ENCODE assay signal across 16 cellular contexts in genomic region chr20:49140411-49140810, GRCh38. TPM values are rescaled to one million over a fixed set of nuclear protein-coding genes. Genes with fewer than 3 reads are reported as not detected.
A peak's percentile ranks its signal among the peaks of the same experiment; 100 is the strongest.
DNase-seq lines count a peak whose midpoint lies in the region; ATAC-seq and TF ChIP-seq lines count a peak whose summit lies in the region.
"Had no signal": no experiment of that assay in that cellular context is flagged by ENCODE, and none has a peak within 500 bp of the region (broad histone marks: within the 10 kb centered on the region; RNA-seq: fewer than 3 reads in every experiment).

No MANE protein-coding gene starts in this region.

- H2AFZ ChIP-seq in MM.1S (ENCODE audit: low read length), result no peak overlapping the region

- intact Hi-C loops in naive thymus-derived CD4-positive, alpha-beta T cell (cut with micrococcal nuclease), result no loop called here

- H3K9me3 ChIP-seq in MM.1S (replicated peaks; ENCODE audit: insufficient read depth, low read length), result no peaks in the 10 kb centered on the region
- H3K9me3 ChIP-seq in adipocyte (ENCODE audit: control insufficient read depth, low read length), result no peaks in the 10 kb centered on the region
- no peaks in the 10 kb centered on the region for H3K9me3 ChIP-seq in naive thymus-derived CD4-positive, alpha-beta T cell (ENCODE audit: control insufficient read depth in 2 of 3, low read length in 3 of 3)
- H3K9me3 ChIP-seq: BLaER1 treated with 17β-estradiol and CSF1 and Interleukin-3, amounts not matched to agents 10 nM and 100 nM; Caco-2; SJSA1 had no signal

- H3K4me1 Mint-ChIP-seq in activated CD8-positive, alpha-beta memory T cell treated with anti-CD3 and anti-CD28 coated beads, Interleukin-2, amount 10 ng/mL, durations not matched to agents 7 days and 5 days, result peaks cover 17% of the 10 kb centered on the region
- peaks cover 7 to 28% (median 20%) of the 10 kb centered on the region in 7 donors for H3K4me1 Mint-ChIP-seq in naive thymus-derived CD4-positive, alpha-beta T cell

- no peaks in the 10 kb centered on the region for H3K9me2 ChIP-seq in MM.1S (replicated peaks; ENCODE audit: insufficient read depth, low read length)

- POLR2A ChIA-PET in naive thymus-derived CD4-positive, alpha-beta T cell (lab: Charles Lee), result no interaction called here

- H3K9ac ChIP-seq in MM.1S (ENCODE audit: low read length), result no peak overlapping the region
- H3K9ac ChIP-seq in adipocyte (ENCODE audit: low read length), result no peak overlapping the region
- H3K9ac ChIP-seq: BLaER1 treated with 17β-estradiol and CSF1 and Interleukin-3, amounts not matched to agents 10 nM and 100 nM had no signal

- H3K36me3 ChIP-seq in MM.1S (replicated peaks; ENCODE audit: insufficient read depth, low read length) (no peaks in the 10 kb centered on the region), adipocyte (ENCODE audit: control insufficient read depth, insufficient read depth, low read length, severe bottlenecking) (peaks cover 27% of the 10 kb centered on the region)
- H3K36me3 ChIP-seq in naive thymus-derived CD4-positive, alpha-beta T cell (ENCODE audit: control insufficient read depth in 2 of 3, insufficient read depth in 3 of 3, low read length in 3 of 3), result peaks cover 0 to 32% (median 0%) of the 10 kb centered on the region in 3 experiments

- H3K36me3 Mint-ChIP-seq in activated CD8-positive, alpha-beta memory T cell treated with anti-CD3 and anti-CD28 coated beads, Interleukin-2, amount 10 ng/mL, durations not matched to agents 7 days and 5 days, result peaks cover 25% of the 10 kb centered on the region
- peaks cover 0 to 22% (median 7%) of the 10 kb centered on the region in 5 donors for H3K36me3 Mint-ChIP-seq in naive thymus-derived CD4-positive, alpha-beta T cell

- H3K27me3 ChIP-seq in MM.1S (replicated peaks; ENCODE audit: insufficient read depth, low read length) (no peaks in the 10 kb centered on the region), adipocyte (replicated peaks; ENCODE audit: control insufficient read depth, insufficient read depth, low read length) (no peaks in the 10 kb centered on the region)
- no peaks in the 10 kb centered on the region for H3K27me3 ChIP-seq in naive thymus-derived CD4-positive, alpha-beta T cell (ENCODE audit: control insufficient read depth in 2 of 2, insufficient read depth in 2 of 2, low read length in 2 of 2)
- H3K27me3 ChIP-seq: BLaER1 treated with 17β-estradiol and CSF1 and Interleukin-3, amounts not matched to agents 10 nM and 100 nM; SJSA1 had no signal

- no peaks in the 10 kb centered on the region for H3K4me1 ChIP-seq in MM.1S (ENCODE audit: low read length)
- peaks cover 10% of the 10 kb centered on the region for H3K4me1 ChIP-seq in adipocyte (ENCODE audit: control insufficient read depth, insufficient read depth, low read length)
- H3K4me1 ChIP-seq in naive thymus-derived CD4-positive, alpha-beta T cell (ENCODE audit: control insufficient read depth in 2 of 2, insufficient read depth in 2 of 2, low read length in 2 of 2), result no peaks in the 10 kb centered on the region
- H3K4me1 ChIP-seq: BLaER1 treated with 17β-estradiol and CSF1 and Interleukin-3, amounts not matched to agents 10 nM and 100 nM; SJSA1 had no signal

- H3F3A ChIP-seq in MM.1S (ENCODE audit: insufficient read depth, low read length), result no peaks in the 10 kb centered on the region

- ATAC-seq in activated CD8-positive, alpha-beta memory T cell treated with anti-CD3 and anti-CD28 coated beads, Interleukin-2, amount 10 ng/mL, durations not matched to agents 7 days and 5 days, result peak; percentile 60
- ATAC-seq in naive thymus-derived CD4-positive, alpha-beta T cell, result no peak
- no peak for ATAC-seq in GM19397 (IDR thresholded peaks at IDR 0.05; ENCODE audit: unreplicated experiment)
- ATAC-seq: HCT116 had no signal

- H3K9me3 Mint-ChIP-seq in activated CD8-positive, alpha-beta memory T cell treated with anti-CD3 and anti-CD28 coated beads, Interleukin-2, amount 10 ng/mL, durations not matched to agents 7 days and 5 days (ENCODE audit: low read depth), result no peaks in the 10 kb centered on the region
- no peaks in the 10 kb centered on the region for H3K9me3 Mint-ChIP-seq in naive thymus-derived CD4-positive, alpha-beta T cell

- no peak overlapping the region for H3K27ac ChIP-seq in MM.1S (ENCODE audit: low read length)
- H3K27ac ChIP-seq in naive thymus-derived CD4-positive, alpha-beta T cell (ENCODE audit: low read depth, low read length), result peak overlapping the region; percentile 14
- H3K27ac ChIP-seq: BLaER1 treated with 17β-estradiol and CSF1 and Interleukin-3, amounts not matched to agents 10 nM and 100 nM; SJSA1 had no signal

- no peak overlapping the region for H3K4me3 Mint-ChIP-seq in activated CD8-positive, alpha-beta memory T cell treated with anti-CD3 and anti-CD28 coated beads, Interleukin-2, amount 10 ng/mL, durations not matched to agents 7 days and 5 days
- no peak overlapping the region for H3K4me3 Mint-ChIP-seq in naive thymus-derived CD4-positive, alpha-beta T cell

- no peak for TF ChIP-seq CTCF in MM.1S (IDR thresholded peaks at IDR 0.05; ENCODE audit: low read length)

- H3K4me2 ChIP-seq in MM.1S (ENCODE audit: low read depth, low read length), result peak overlapping the region; percentile 42
- H3K4me2 ChIP-seq: BLaER1 treated with 17β-estradiol and CSF1 and Interleukin-3, amounts not matched to agents 10 nM and 100 nM had no signal

- H4K20me1 ChIP-seq in MM.1S (ENCODE audit: insufficient read depth, low read length), result no peaks in the 10 kb centered on the region

- H3K27ac Mint-ChIP-seq in activated CD8-positive, alpha-beta memory T cell treated with anti-CD3 and anti-CD28 coated beads, Interleukin-2, amount 10 ng/mL, durations not matched to agents 7 days and 5 days, result peak overlapping the region; percentile 49
- H3K27ac Mint-ChIP-seq in naive thymus-derived CD4-positive, alpha-beta T cell, result peak overlapping the region in 7 of 9 donors; percentile 10 to 76 (median 53)

- CTCF ChIA-PET in activated CD8-positive, alpha-beta memory T cell treated with anti-CD3 and anti-CD28 coated beads, Interleukin-2, amount 10 ng/mL, durations not matched to agents 7 days and 5 days (lab: Charles Lee), result interaction anchor here (0.7 kb wide), 1 partner anchor 11 kb away, joined by 4 read pairs; no protein-coding TSS in a partner anchor
- CTCF ChIA-PET in naive thymus-derived CD4-positive, alpha-beta T cell (lab: Charles Lee), result interaction anchor here (0.6 to 0.7 kb wide), 3 partner anchors 8 to 76 kb away, joined by 3 read pairs; no protein-coding TSS in a partner anchor

- H3K4me3 ChIP-seq in MM.1S (ENCODE audit: low read length), result no peak overlapping the region
- H3K4me3 ChIP-seq in adipocyte (ENCODE audit: low read length), result peak overlapping the region; percentile 18
- H3K4me3 ChIP-seq in naive thymus-derived CD4-positive, alpha-beta T cell (ENCODE audit: low read length), result no peak overlapping the region
- H3K4me3 ChIP-seq: BLaER1 treated with 17β-estradiol and CSF1 and Interleukin-3, amounts not matched to agents 10 nM and 100 nM; SJSA1 had no signal

- peaks cover 11% of the 10 kb centered on the region for H3K79me2 ChIP-seq in MM.1S (ENCODE audit: low read length)

- no peaks in the 10 kb centered on the region for H3K27me3 Mint-ChIP-seq in activated CD8-positive, alpha-beta memory T cell treated with anti-CD3 and anti-CD28 coated beads, Interleukin-2, amount 10 ng/mL, durations not matched to agents 7 days and 5 days
- H3K27me3 Mint-ChIP-seq in naive thymus-derived CD4-positive, alpha-beta T cell, result no peaks in the 10 kb centered on the region

- no peak for DNase-seq in activated CD8-positive, alpha-beta memory T cell treated with anti-CD3 and anti-CD28 coated beads, Interleukin-2, amount 10 ng/mL, durations not matched to agents 7 days and 5 days
- DNase-seq in activated CD8-positive, alpha-beta memory T cell treated with anti-CD3 and anti-CD28 coated beads, Interleukin-2, amount 50 U/mL, for 4 hours, result no peak
- DNase-seq in MM.1S, result peak; percentile 26
- DNase-seq in adipocyte (ENCODE audit: low read depth), result peak; percentile 12
- DNase-seq in naive thymus-derived CD4-positive, alpha-beta T cell, result no peak
- DNase-seq in NCI-H345 (lab: John Stamatoyannopoulos, UW), result no peak
- no peak for DNase-seq in KG1 (lab: John Stamatoyannopoulos, UW)
- DNase-seq: 8988T, Caco-2, NCI-H1092, NCI-H2227 treated with DMSO at 0.1 percent for 48 hours, NCI-H526 had no signal

RNA-seq across cellular contexts. Expression of gene STAU1, which starts 47.7 kb away (rescaled TPM):
- 10 to 100 TPM; 56.2 to 66.8 TPM for total RNA-seq in activated CD8-positive, alpha-beta memory T cell treated with anti-CD3 and anti-CD28 coated beads, Interleukin-2, amount 10 ng/mL, durations not matched to agents 7 days and 5 days
- total RNA-seq in naive thymus-derived CD4-positive, alpha-beta T cell, result 10 to 100 TPM; 42.8 to 56.3 (median 48.7) TPM
- polyA plus RNA-seq in naive thymus-derived CD4-positive, alpha-beta T cell, result 10 to 100 TPM; 35.8 to 42.8 TPM

Comparison
In these comparisons a context has a peak if more than half of its experiments do, and no peak if none do; other contexts are left out.
1. DNase-seq: peak in MM.1S (single experiment) and adipocyte (single experiment); none in activated CD8-positive, alpha-beta memory T cell treated with anti-CD3 and anti-CD28 coated beads, Interleukin-2, amount 10 ng/mL, durations not matched to agents 7 days and 5 days (single experiment), activated CD8-positive, alpha-beta memory T cell treated with anti-CD3 and anti-CD28 coated beads, Interleukin-2, amount 50 U/mL, for 4 hours (single experiment), naive thymus-derived CD4-positive, alpha-beta T cell (0 of 9), NCI-H345 (single experiment) and KG1 (single experiment).